ENCODE assay signal across 1 cellular context in the genomic region with DNA sequence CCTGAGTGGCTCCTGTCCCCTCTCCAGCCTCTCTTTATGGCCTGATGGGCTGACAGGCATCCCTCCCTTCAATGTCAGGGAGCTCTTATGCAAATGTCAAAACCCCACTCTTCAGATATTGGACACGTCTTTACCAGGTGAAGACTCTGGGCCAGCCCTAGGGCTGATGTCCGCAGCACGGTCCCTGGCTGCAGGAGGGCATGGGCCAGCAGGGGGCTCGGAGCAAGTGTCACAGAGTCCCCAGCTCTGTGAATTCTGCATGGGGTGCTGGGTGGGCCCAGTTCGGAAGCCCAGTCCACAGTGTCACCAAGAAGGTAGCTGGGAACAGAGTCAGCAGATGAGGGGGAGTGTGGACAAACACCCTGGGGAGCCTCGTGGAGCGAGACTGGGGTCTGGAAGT.
TF ChIP-seq lines count a peak whose summit lies in the region.

No MANE protein-coding gene starts in this region.

TF ChIP-seq in HepG2, 621 proteins besides CTCF, POLR2A, EP300 and RAD21 (continued from another document):
- TF ChIP-seq ZNF616 (CRISPR knock-in tag; IDR thresholded peaks at IDR 0.05; ENCODE audit: low read depth), result no peak
- peak; percentile 18; the same call in 1 of the 2 replicates for TF ChIP-seq STAG1 (CRISPR knock-in tag; IDR thresholded peaks at IDR 0.05)
- no peak for TF ChIP-seq NFIB (CRISPR knock-in tag; IDR thresholded peaks at IDR 0.05; ENCODE audit: borderline replicate concordance)
- no peak for TF ChIP-seq ZBTB7A (CRISPR knock-in tag; IDR thresholded peaks at IDR 0.05)
- no peak for TF ChIP-seq CBX2 (IDR thresholded peaks at IDR 0.05; ENCODE audit: low read depth, low read length)
- no peak for TF ChIP-seq CBX2 (CRISPR knock-in tag; IDR thresholded peaks at IDR 0.05; ENCODE audit: low read depth)
